Comparison of ENCODE assay signal across 13 cellular contexts in the genomic region with DNA sequence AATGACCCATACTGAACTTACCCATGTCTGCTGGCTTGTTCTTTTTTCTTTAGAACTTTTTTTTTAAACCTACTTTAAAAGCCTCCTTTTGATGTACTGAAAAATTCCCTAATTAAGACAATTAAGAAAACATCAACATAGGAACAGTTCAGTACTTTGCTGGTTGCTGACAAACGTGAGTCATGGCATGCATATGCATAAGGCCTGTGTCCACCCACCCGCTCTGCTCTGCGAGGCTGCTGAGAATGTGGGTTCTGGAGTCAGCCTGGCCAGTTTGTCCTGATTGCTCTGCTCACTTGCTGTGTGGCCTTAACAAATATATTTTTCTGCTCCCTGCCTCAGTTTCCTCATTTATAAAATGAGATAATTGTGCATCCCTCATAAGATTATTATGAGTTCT. TPM values are rescaled to one million over a fixed set of nuclear protein-coding genes. Genes with fewer than 3 reads are reported as not detected.
DNase-seq lines count a peak whose midpoint lies in the region; ATAC-seq, FAIRE-seq and TF ChIP-seq lines count a peak whose summit lies in the region.
"Had no signal": no experiment of that assay in that cellular context is flagged by ENCODE, and none has a peak within 500 bp of the region (broad histone marks: within the 10 kb centered on the region; RNA-seq: fewer than 3 reads in every experiment).

No MANE protein-coding gene starts in this region.

- no peak overlapping the region for H3K9ac ChIP-seq in HepG2 (ENCODE audit: insufficient read depth, low read depth, low read length)

- H3K27me3 ChIP-seq in H7 (ENCODE audit: control insufficient read depth, insufficient read depth, low read length), result no peaks in the 10 kb centered on the region
- no peaks in the 10 kb centered on the region for H3K27me3 ChIP-seq in foreskin keratinocyte
- H3K27me3 ChIP-seq in HepG2 (ENCODE audit: control insufficient read depth in 1 of 2, insufficient read depth in 2 of 2, low read length in 2 of 2), result no peaks in the 10 kb centered on the region
- no peaks in the 10 kb centered on the region for H3K27me3 ChIP-seq in pancreas

- in situ Hi-C loops in HepG2 (cut with HindIII; ENCODE audit: extremely low pct_ligation_motif_present, low pct_unique_long_range_greater_than_20kb), result no loop called here

- intact Hi-C loops in HepG2 (cut with micrococcal nuclease; ENCODE audit: unreplicated experiment) (no loop called here), posterior vena cava (cut with DNase I) (no loop called here), pancreas (cut with DNase I) (no loop called here)

- H3K4me1 ChIP-seq in foreskin keratinocyte (peaks cover 38% of the 10 kb centered on the region), HepG2 (ENCODE audit: insufficient read depth, low read length) (peaks cover 5% of the 10 kb centered on the region; the same call in 1 of the 2 replicates), pancreas (no peaks in the 10 kb centered on the region)

- WGBS in HepG2 (ENCODE audit: low lambda C conversion rate), result 32% methylated on average over 3 of the region's 3 CpGs
- 88 to 89% methylated on average over 3 of the region's 3 CpGs for whole genome bisulfite sequencing in pancreas, 2 donors

- no peaks in the 10 kb centered on the region for H3K79me2 ChIP-seq in HepG2 (ENCODE audit: insufficient read depth, low read length)

- H3K36me3 ChIP-seq in H7 (replicated peaks; ENCODE audit: control insufficient read depth, insufficient read depth, low read length) (no peaks in the 10 kb centered on the region), HepG2 (replicated peaks in 1 of 2; ENCODE audit: control insufficient read depth in 1 of 2, insufficient read depth in 2 of 2, low read length in 2 of 2) (no peaks in the 10 kb centered on the region), pancreas (no peaks in the 10 kb centered on the region)

- H3K9me3 ChIP-seq in HepG2 (ENCODE audit: low read length) (no peaks in the 10 kb centered on the region), pancreas (no peaks in the 10 kb centered on the region)

- no peak for FAIRE-seq in HepG2 (lab: Jason Lieb, UNC)
- FAIRE-seq in pancreas (lab: Jason Lieb, UNC), result no peak

- no peak for TF ChIP-seq POLR2A in HepG2 (IDR thresholded peaks at IDR 0.05; ENCODE audit: insufficient read depth in 1 of 2, low read depth in 2 of 2, low read length in 2 of 2)

- no peak for TF ChIP-seq RAD21 in HepG2 (CRISPR knock-in tag; IDR thresholded peaks at IDR 0.05)

- H3K4me3 ChIP-seq in H7 (ENCODE audit: insufficient read depth, low read depth, low read length) (no peak overlapping the region), HepG2 (replicated peaks in 1 of 3; ENCODE audit: insufficient read depth in 1 of 3, low read depth in 2 of 3, low read length in 3 of 3) (no peak overlapping the region), pancreas (no peak overlapping the region)

- H2AFZ ChIP-seq in HepG2 (ENCODE audit: low read length), result no peak overlapping the region

- H3K27ac ChIP-seq in foreskin keratinocyte (peak overlapping the region; percentile 66), HepG2 (ENCODE audit: extremely low read length, insufficient read depth, low read length) (no peak overlapping the region), pancreas (no peak overlapping the region)

- BruUV-seq in HepG2 (replicated peaks; lab: Mats Ljungman, UMichigan), result no TSS peak

- peak; percentile 52 for DNase-seq in H7
- peak; percentile 94 for DNase-seq in amniotic epithelial cell (ENCODE audit: low read depth)
- DNase-seq in foreskin keratinocyte, result peak; percentile 59 to 79
- DNase-seq in ureter (ENCODE audit: low spot score), result peak; percentile 48
- no peak for DNase-seq in C1 segment of cervical spinal cord (lab: John Stamatoyannopoulos, UW)
- no peak for DNase-seq in HepG2 (ENCODE audit: low spot score)
- DNase-seq in posterior vena cava (ENCODE audit: low spot score), result no peak
- no peak for DNase-seq in pancreas
- DNase-seq: cortex of kidney, NCI-H69, retina, T-helper 2 cell had no signal

- POLR2A ChIA-PET in HepG2 (lab: Yijun Ruan, JAX), result no interaction called here

- no peak overlapping the region for H3K4me2 ChIP-seq in HepG2 (ENCODE audit: low read depth, low read length)

- TF ChIP-seq EP300 in HepG2 (IDR thresholded peaks at IDR 0.05; ENCODE audit: low read depth in 2 of 2, low read length in 2 of 2), result no peak
- no peak for TF ChIP-seq EP300 in HepG2 (CRISPR knock-in tag; IDR thresholded peaks at IDR 0.05; ENCODE audit: borderline replicate concordance)

- H4K20me1 ChIP-seq in HepG2 (ENCODE audit: insufficient read depth, low read length), result no peaks in the 10 kb centered on the region

- TF ChIP-seq CTCF in foreskin keratinocyte (conservative IDR thresholded peaks at IDR 0.05) (no peak), HepG2 (CRISPR knock-in tag; IDR thresholded peaks at IDR 0.05) (no peak), pancreas (IDR thresholded peaks at IDR 0.05) (no peak)

- ATAC-seq in foreskin keratinocyte (peak; percentile 70), HepG2 (no peak), pancreas (no peak)

- CTCF ChIA-PET in HepG2 (lab: Yijun Ruan, JAX; ENCODE audit: low intra/inter-chr PET ratio, low total read pairs), result no interaction called here

TF ChIP-seq in HepG2, 621 proteins besides CTCF, POLR2A, EP300 and RAD21 (continues in another document):
- TF ChIP-seq ZNF367 (CRISPR knock-in tag; IDR thresholded peaks at IDR 0.05; ENCODE audit: borderline replicate concordance), result no peak
- TF ChIP-seq ARHGAP35 (CRISPR knock-in tag; IDR thresholded peaks at IDR 0.05; ENCODE audit: borderline replicate concordance), result no peak
- TF ChIP-seq ATAD3A (CRISPR knock-in tag; IDR thresholded peaks at IDR 0.05), result no peak
- no peak for TF ChIP-seq ZNF350 (CRISPR knock-in tag; IDR thresholded peaks at IDR 0.05; ENCODE audit: borderline replicate concordance, low read depth)

RNA-seq across cellular contexts. Expression of gene LAMA3, which starts 27.3 kb away (rescaled TPM):
- total RNA-seq in H7 (2014; rRNA removed; shearing (Covaris generic)), result 0.11 and 0.21 TPM in 2 replicates
- total RNA-seq in foreskin keratinocyte, result 1,828 and 2,643 TPM in 2 replicates
- polyA plus RNA-seq in foreskin keratinocyte, result 1,282 and 1,610 TPM in 2 replicates
- 28.7 TPM for total RNA-seq in ureter
- total RNA-seq in HepG2 (2016; rRNA removed; fragmentation: Illumina TruSeq; extraction: Trizol), result 2.2 and 2.6 TPM in 2 replicates
- 0.61 and 0.62 TPM in 2 replicates for total RNA-seq in HepG2 (2016; cell fraction: cytosol; rRNA removed; fragmentation: Illumina TruSeq; extraction: Trizol; ENCODE audit: low read depth)
- total RNA-seq in HepG2 (2016; cell fraction: insoluble cytoplasmic fraction; rRNA removed; fragmentation: Illumina TruSeq; extraction: Trizol), result 2.6 and 2.9 TPM in 2 replicates
- total RNA-seq in HepG2 (2016; cell fraction: membrane; rRNA removed; fragmentation: Illumina TruSeq; extraction: Trizol), result 0.83 and 1.1 TPM in 2 replicates
- 3.4 and 3.8 TPM in 2 replicates for total RNA-seq in HepG2 (2016; cell fraction: nucleus; rRNA removed; fragmentation: Illumina TruSeq; extraction: Trizol)
- polyA plus RNA-seq in HepG2 (2011; rRNA removed), result 0.45 and 0.65 TPM in 2 replicates
- 0.30 and 0.41 TPM in 2 replicates for polyA plus RNA-seq in HepG2 (2011; cell fraction: cytosol; rRNA removed)
- 0.47 and 1.6 TPM in 2 replicates for polyA plus RNA-seq in HepG2 (2011; cell fraction: nucleus; rRNA removed)
- 0.44 and 0.46 TPM in 2 replicates for polyA plus RNA-seq in HepG2 (2012)
- polyA plus RNA-seq in HepG2 (2016; cell fraction: cytosol; fragmentation: Illumina TruSeq; extraction: Trizol; ENCODE audit: low read depth), result 0.15 and 0.50 TPM in 2 replicates
- polyA plus RNA-seq in HepG2 (2016; cell fraction: insoluble cytoplasmic fraction; fragmentation: Illumina TruSeq; extraction: Trizol; ENCODE audit: low read depth), result 2.7 and 3.0 TPM in 2 replicates
- 0.33 and 0.77 TPM in 2 replicates for polyA plus RNA-seq in HepG2 (2016; cell fraction: membrane; fragmentation: Illumina TruSeq; extraction: Trizol; ENCODE audit: low read depth)
- polyA plus RNA-seq in HepG2 (2016; cell fraction: nucleus; fragmentation: Illumina TruSeq; extraction: Trizol; ENCODE audit: insufficient read depth, low read depth), result 3.3 and 4.6 TPM in 2 replicates
- polyA minus RNA-seq in HepG2 (2011; rRNA and poly(A)+ RNA removed; ENCODE audit: low replicate concordance), result 0.52 and 35.9 TPM in 2 replicates
- polyA minus RNA-seq in HepG2 (2011; cell fraction: cytosol; rRNA and poly(A)+ RNA removed), result 0.35 and 0.49 TPM in 2 replicates
- 1.4 and 3.7 TPM in 2 replicates for polyA minus RNA-seq in HepG2 (2011; cell fraction: nucleus; rRNA and poly(A)+ RNA removed)
- 10 to 100 TPM; 38.6 to 48.4 TPM for total RNA-seq in posterior vena cava
- total RNA-seq in pancreas, result 10 to 100 TPM in 2 of 6 donors, 1 to 10 TPM in 4; 2.5 to 13.9 (median 6.1) TPM
- 1 to 10 TPM; 2.1 to 2.2 TPM for polyA plus RNA-seq in pancreas

RNA-seq across cellular contexts. Expression of gene ANKRD29, which starts 53.8 kb away (rescaled TPM):
- 2.9 and 3.0 TPM in 2 replicates for total RNA-seq in H7 (2014; rRNA removed; shearing (Covaris generic))
- total RNA-seq in foreskin keratinocyte (5.6 and 7.7 TPM in 2 replicates), ureter (8.0 TPM), HepG2 (2016; rRNA removed; fragmentation: Illumina TruSeq; extraction: Trizol) (not detected in 2 replicates), posterior vena cava (10 to 100 TPM; 16.7 to 24.2 TPM), pancreas (1 to 10 TPM in 1 of 6 donors, under 1 TPM in 5; 0.24 to 2.0 (median 0.49) TPM)
- polyA plus RNA-seq in foreskin keratinocyte (5.4 and 5.5 TPM in 2 replicates), HepG2 (2011; rRNA removed) (0.05 TPM in 1 of 2 replicates, not detected in the other), pancreas (1 to 10 TPM; 1.7 to 2.0 TPM)
- 0.30 TPM in 1 of 2 replicates, not detected in the other for total RNA-seq in HepG2 (2016; cell fraction: cytosol; rRNA removed; fragmentation: Illumina TruSeq; extraction: Trizol; ENCODE audit: low read depth)
- not detected in 2 replicates for total RNA-seq in HepG2 (2016; cell fraction: insoluble cytoplasmic fraction; rRNA removed; fragmentation: Illumina TruSeq; extraction: Trizol)
- total RNA-seq in HepG2 (2016; cell fraction: membrane; rRNA removed; fragmentation: Illumina TruSeq; extraction: Trizol), result 0.24 and 0.40 TPM in 2 replicates
- not detected in 2 replicates for total RNA-seq in HepG2 (2016; cell fraction: nucleus; rRNA removed; fragmentation: Illumina TruSeq; extraction: Trizol)
- polyA plus RNA-seq in HepG2 (2011; cell fraction: cytosol; rRNA removed), result 0.05 TPM in 1 of 2 replicates, not detected in the other
- 0.27 and 0.35 TPM in 2 replicates for polyA plus RNA-seq in HepG2 (2011; cell fraction: nucleus; rRNA removed)
- polyA plus RNA-seq in HepG2 (2012), result not detected in 2 replicates
- polyA plus RNA-seq in HepG2 (2016; cell fraction: cytosol; fragmentation: Illumina TruSeq; extraction: Trizol; ENCODE audit: low read depth), result not detected in 2 replicates
- polyA plus RNA-seq in HepG2 (2016; cell fraction: insoluble cytoplasmic fraction; fragmentation: Illumina TruSeq; extraction: Trizol; ENCODE audit: low read depth), result not detected in 2 replicates
- not detected in 2 replicates for polyA plus RNA-seq in HepG2 (2016; cell fraction: membrane; fragmentation: Illumina TruSeq; extraction: Trizol; ENCODE audit: low read depth)
- 0.21 and 0.36 TPM in 2 replicates for polyA plus RNA-seq in HepG2 (2016; cell fraction: nucleus; fragmentation: Illumina TruSeq; extraction: Trizol; ENCODE audit: insufficient read depth, low read depth)
- 20.8 TPM in 1 of 2 replicates, not detected in the other for polyA minus RNA-seq in HepG2 (2011; rRNA and poly(A)+ RNA removed; ENCODE audit: low replicate concordance)
- polyA minus RNA-seq in HepG2 (2011; cell fraction: cytosol; rRNA and poly(A)+ RNA removed), result not detected in 2 replicates
- 0.64 TPM in 1 of 2 replicates, not detected in the other for polyA minus RNA-seq in HepG2 (2011; cell fraction: nucleus; rRNA and poly(A)+ RNA removed)
- total RNA-seq: G401 had no signal

Comparison
In these comparisons a context has a peak if more than half of its experiments do, and no peak if none do; other contexts are left out.
1. DNase-seq: peak in H7 (single experiment), amniotic epithelial cell (single experiment), foreskin keratinocyte (2 of 2) and ureter (single experiment); none in C1 segment of cervical spinal cord (0 of 14), HepG2 (single experiment), posterior vena cava (single experiment) and pancreas (0 of 6).
2. RNA of gene LAMA3, which starts 27.3 kb away (total RNA-seq): 1,828 to 2,643 TPM in foreskin keratinocyte; 38.6 to 48.4 TPM in posterior vena cava, 28.7 TPM in ureter (single experiment), 2.5 to 13.9 TPM in pancreas, 0.61 to 3.8 TPM in HepG2 and 0.11 to 0.21 TPM in H7; every median in the first group is over 10 times any median in the second.